1 cellular context compared by ENCODE assay signal in the genomic region with DNA sequence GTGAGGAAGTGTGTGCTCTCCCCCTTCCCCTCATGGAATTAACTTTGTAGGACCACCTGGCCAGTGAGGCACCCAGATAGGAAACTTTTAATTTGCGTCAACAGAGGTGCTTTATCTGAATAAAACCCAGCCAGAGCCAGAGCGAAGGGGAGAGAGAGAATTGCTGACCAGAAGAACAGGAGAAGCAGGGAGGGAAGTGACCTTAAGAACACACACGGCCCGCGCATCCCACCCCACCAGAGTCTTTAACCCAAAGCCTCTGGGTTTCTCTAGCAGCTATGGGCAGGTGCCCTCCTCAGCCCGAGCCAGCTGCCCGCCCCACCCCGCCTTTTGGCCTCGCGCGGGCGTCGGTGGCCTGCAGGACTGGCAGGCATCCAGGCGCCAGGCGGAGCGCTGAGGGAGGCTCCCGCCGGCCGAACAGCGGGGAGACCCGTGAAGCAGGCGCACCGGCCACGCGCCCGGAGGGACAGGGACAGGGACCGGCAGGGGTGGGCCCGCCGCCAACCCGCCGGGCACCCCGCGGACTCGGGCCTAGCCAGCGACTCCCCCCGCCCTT.
TF ChIP-seq lines count a peak whose summit lies in the region.

No MANE protein-coding gene starts in this region.

TF ChIP-seq in K562, 482 proteins besides CTCF, POLR2A, EP300 and RAD21 (continued from another document):
- TF ChIP-seq, protein P1, sequence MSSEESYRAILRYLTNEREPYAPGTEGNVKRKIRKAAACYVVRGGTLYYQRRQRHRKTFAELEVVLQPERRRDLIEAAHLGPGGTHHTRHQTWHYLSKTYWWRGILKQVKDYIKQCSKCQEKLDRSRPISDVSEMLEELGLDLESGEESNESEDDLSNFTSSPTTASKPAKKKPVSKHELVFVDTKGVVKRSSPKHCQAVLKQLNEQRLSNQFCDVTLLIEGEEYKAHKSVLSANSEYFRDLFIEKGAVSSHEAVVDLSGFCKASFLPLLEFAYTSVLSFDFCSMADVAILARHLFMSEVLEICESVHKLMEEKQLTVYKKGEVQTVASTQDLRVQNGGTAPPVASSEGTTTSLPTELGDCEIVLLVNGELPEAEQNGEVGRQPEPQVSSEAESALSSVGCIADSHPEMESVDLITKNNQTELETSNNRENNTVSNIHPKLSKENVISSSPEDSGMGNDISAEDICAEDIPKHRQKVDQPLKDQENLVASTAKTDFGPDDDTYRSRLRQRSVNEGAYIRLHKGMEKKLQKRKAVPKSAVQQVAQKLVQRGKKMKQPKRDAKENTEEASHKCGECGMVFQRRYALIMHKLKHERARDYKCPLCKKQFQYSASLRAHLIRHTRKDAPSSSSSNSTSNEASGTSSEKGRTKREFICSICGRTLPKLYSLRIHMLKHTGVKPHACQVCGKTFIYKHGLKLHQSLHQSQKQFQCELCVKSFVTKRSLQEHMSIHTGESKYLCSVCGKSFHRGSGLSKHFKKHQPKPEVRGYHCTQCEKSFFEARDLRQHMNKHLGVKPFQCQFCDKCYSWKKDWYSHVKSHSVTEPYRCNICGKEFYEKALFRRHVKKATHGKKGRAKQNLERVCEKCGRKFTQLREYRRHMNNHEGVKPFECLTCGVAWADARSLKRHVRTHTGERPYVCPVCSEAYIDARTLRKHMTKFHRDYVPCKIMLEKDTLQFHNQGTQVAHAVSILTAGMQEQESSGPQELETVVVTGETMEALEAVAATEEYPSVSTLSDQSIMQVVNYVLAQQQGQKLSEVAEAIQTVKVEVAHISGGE (CRISPR knock-in tag; IDR thresholded peaks at IDR 0.05): peak in 1 of 3 experiments; percentile 38; a peak in 1 of 6 replicates
- TF ChIP-seq TEAD2 (tag; IDR thresholded peaks at IDR 0.05) (no peak), HIVEP1 (CRISPR knock-in tag; IDR thresholded peaks at IDR 0.05) (peak; percentile 58; the same call in 1 of the 2 replicates), ZNF232 (CRISPR knock-in tag; IDR thresholded peaks at IDR 0.05) (peak; percentile 78; the same call in 1 of the 2 replicates), TCF7 (IDR thresholded peaks at IDR 0.05; ENCODE audit: borderline replicate concordance) (0 out of 2 replicates have a peak, but pooled peaks have one; percentile 30), C11orf30 (IDR thresholded peaks at IDR 0.05; ENCODE audit: low read depth) (0 out of 2 replicates have a peak, but pooled peaks have one; percentile 7), ZNF354B (CRISPR knock-in tag; IDR thresholded peaks at IDR 0.05) (no peak), NCOA6 (IDR thresholded peaks at IDR 0.05) (0 out of 2 replicates have a peak, but pooled peaks have one; percentile 10), BHLHE40 (IDR thresholded peaks at IDR 0.05; ENCODE audit: low read length) (peak; percentile 30; the same call in 1 of the 2 replicates), U2AF2 (optimal IDR thresholded peaks at IDR 0.05; ENCODE audit: low read depth, low read length) (no peak)
- TF ChIP-seq, protein P2, sequence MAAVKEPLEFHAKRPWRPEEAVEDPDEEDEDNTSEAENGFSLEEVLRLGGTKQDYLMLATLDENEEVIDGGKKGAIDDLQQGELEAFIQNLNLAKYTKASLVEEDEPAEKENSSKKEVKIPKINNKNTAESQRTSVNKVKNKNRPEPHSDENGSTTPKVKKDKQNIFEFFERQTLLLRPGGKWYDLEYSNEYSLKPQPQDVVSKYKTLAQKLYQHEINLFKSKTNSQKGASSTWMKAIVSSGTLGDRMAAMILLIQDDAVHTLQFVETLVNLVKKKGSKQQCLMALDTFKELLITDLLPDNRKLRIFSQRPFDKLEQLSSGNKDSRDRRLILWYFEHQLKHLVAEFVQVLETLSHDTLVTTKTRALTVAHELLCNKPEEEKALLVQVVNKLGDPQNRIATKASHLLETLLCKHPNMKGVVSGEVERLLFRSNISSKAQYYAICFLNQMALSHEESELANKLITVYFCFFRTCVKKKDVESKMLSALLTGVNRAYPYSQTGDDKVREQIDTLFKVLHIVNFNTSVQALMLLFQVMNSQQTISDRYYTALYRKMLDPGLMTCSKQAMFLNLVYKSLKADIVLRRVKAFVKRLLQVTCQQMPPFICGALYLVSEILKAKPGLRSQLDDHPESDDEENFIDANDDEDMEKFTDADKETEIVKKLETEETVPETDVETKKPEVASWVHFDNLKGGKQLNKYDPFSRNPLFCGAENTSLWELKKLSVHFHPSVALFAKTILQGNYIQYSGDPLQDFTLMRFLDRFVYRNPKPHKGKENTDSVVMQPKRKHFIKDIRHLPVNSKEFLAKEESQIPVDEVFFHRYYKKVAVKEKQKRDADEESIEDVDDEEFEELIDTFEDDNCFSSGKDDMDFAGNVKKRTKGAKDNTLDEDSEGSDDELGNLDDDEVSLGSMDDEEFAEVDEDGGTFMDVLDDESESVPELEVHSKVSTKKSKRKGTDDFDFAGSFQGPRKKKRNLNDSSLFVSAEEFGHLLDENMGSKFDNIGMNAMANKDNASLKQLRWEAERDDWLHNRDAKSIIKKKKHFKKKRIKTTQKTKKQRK (IDR thresholded peaks at IDR 0.05; ENCODE audit: borderline replicate concordance, low read depth, low read length): no peak
- TF ChIP-seq, protein P3, sequence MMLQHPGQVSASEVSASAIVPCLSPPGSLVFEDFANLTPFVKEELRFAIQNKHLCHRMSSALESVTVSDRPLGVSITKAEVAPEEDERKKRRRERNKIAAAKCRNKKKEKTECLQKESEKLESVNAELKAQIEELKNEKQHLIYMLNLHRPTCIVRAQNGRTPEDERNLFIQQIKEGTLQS (IDR thresholded peaks at IDR 0.05): no peak
- TF ChIP-seq, protein P3 (CRISPR knock-in tag; conservative IDR thresholded peaks at IDR 0.05): no peak
TF ChIP-seq in K562: peak in this region for 48.
